In genomic region chr1:203152158-203153034, GRCh38 we compare ENCODE assay signal across 12 cellular contexts. TPM values are rescaled to one million over a fixed set of nuclear protein-coding genes. Genes with fewer than 3 reads are reported as not detected.
DNase-seq lines count a peak whose midpoint lies in the region; ATAC-seq and TF ChIP-seq lines count a peak whose summit lies in the region.
"Had no signal": no experiment of that assay in that cellular context is flagged by ENCODE, and none has a peak within 500 bp of the region (broad histone marks: within the 10 kb centered on the region; RNA-seq: fewer than 3 reads in every experiment).

No MANE protein-coding gene starts in this region.

- H3K27me3 ChIP-seq in GM23248 (replicated peaks; ENCODE audit: insufficient read depth), result no peaks in the 10 kb centered on the region
- H3K27me3 ChIP-seq in osteoblast (ENCODE audit: insufficient read depth, low read length), result no peaks in the 10 kb centered on the region
- no peaks in the 10 kb centered on the region; the same call in 1 of the 2 replicates for H3K27me3 ChIP-seq in Karpas-422 (ENCODE audit: low read length)
- H3K27me3 ChIP-seq in colonic mucosa, result no peaks in the 10 kb centered on the region

- H3K9me2 ChIP-seq in GM23248 (ENCODE audit: insufficient read depth) (no peaks in the 10 kb centered on the region), Karpas-422 (replicated peaks; ENCODE audit: insufficient read depth, low read length) (no peaks in the 10 kb centered on the region)

- intact Hi-C loops in colonic mucosa (cut with DNase I), result no loop called here

- H3K4me3 ChIP-seq in GM23248, result no peak overlapping the region
- no peak overlapping the region for H3K4me3 ChIP-seq in osteoblast (ENCODE audit: insufficient read depth, low read length)
- H3K4me3 ChIP-seq in Karpas-422 (ENCODE audit: low read length), result no peak overlapping the region
- H3K4me3 ChIP-seq in colonic mucosa, result no peak overlapping the region
- H3K4me3 ChIP-seq: thoracic aorta had no signal

- H3K9me3 ChIP-seq in GM23248 (ENCODE audit: low read depth) (no peaks in the 10 kb centered on the region), osteoblast (ENCODE audit: low read depth, low read length) (no peaks in the 10 kb centered on the region), Karpas-422 (ENCODE audit: low read length) (no peaks in the 10 kb centered on the region), colonic mucosa (no peaks in the 10 kb centered on the region)
- H3K9me3 ChIP-seq: thoracic aorta had no signal

- no peak overlapping the region for H3K9ac ChIP-seq in GM23248
- no peak overlapping the region for H3K9ac ChIP-seq in Karpas-422 (ENCODE audit: low read length)
- H3K9ac ChIP-seq in colonic mucosa (ENCODE audit: low read depth in 2 of 2, low read length in 2 of 2), result no peak overlapping the region

- H4K20me1 ChIP-seq in GM23248 (ENCODE audit: insufficient read depth), result no peaks in the 10 kb centered on the region
- H4K20me1 ChIP-seq in osteoblast (ENCODE audit: insufficient read depth, low read length), result no peaks in the 10 kb centered on the region
- H4K20me1 ChIP-seq in Karpas-422 (ENCODE audit: insufficient read depth, low read depth, low read length), result no peaks in the 10 kb centered on the region

- H3K4me1 ChIP-seq in GM23248 (ENCODE audit: insufficient read depth), result peaks cover 28% of the 10 kb centered on the region
- peaks cover 27% of the 10 kb centered on the region for H3K4me1 ChIP-seq in osteoblast (ENCODE audit: insufficient read depth, low read length)
- H3K4me1 ChIP-seq in Karpas-422 (ENCODE audit: low read length), result no peaks in the 10 kb centered on the region
- H3K4me1 ChIP-seq in colonic mucosa, result no peaks in the 10 kb centered on the region

- WGBS in GM23248 (ENCODE audit: low coverage in 1 of 2, low lambda C conversion rate in 2 of 2, missing lambda C conversion rate in 2 of 2), 2 experiments, result 58 to 67% methylated on average over 10 of the region's 10 CpGs

- no peak overlapping the region for H3K4me2 ChIP-seq in GM23248 (ENCODE audit: unreplicated experiment)
- no peak overlapping the region for H3K4me2 ChIP-seq in osteoblast (ENCODE audit: insufficient read depth, low read length)
- no peak overlapping the region for H3K4me2 ChIP-seq in Karpas-422 (ENCODE audit: low read depth, low read length, poor library complexity, severe bottlenecking)

- no peaks in the 10 kb centered on the region for H3K79me2 ChIP-seq in GM23248 (ENCODE audit: insufficient read depth)
- H3K79me2 ChIP-seq in osteoblast (ENCODE audit: insufficient read depth, low read length), result no peaks in the 10 kb centered on the region
- H3K79me2 ChIP-seq in Karpas-422 (ENCODE audit: low read length), result no peaks in the 10 kb centered on the region

- in situ Hi-C loops in GM23248 (cut with MboI), result no loop called here

- H3K27ac ChIP-seq in GM23248, result 0 out of 2 replicates have a peak overlapping the region, but pooled peaks have one; percentile 75
- H3K27ac ChIP-seq in cingulate gyrus (ENCODE audit: low read depth, low read length), result peak overlapping the region; percentile 77
- H3K27ac ChIP-seq in osteoblast (ENCODE audit: low read depth, low read length), result no peak overlapping the region
- no peak overlapping the region for H3K27ac ChIP-seq in Karpas-422 (ENCODE audit: low read length)
- no peak overlapping the region for H3K27ac ChIP-seq in colonic mucosa
- H3K27ac ChIP-seq: thoracic aorta had no signal

- H2AFZ ChIP-seq in GM23248, result no peak overlapping the region
- no peak overlapping the region for H2AFZ ChIP-seq in osteoblast (ENCODE audit: low read length)
- no peak overlapping the region for H2AFZ ChIP-seq in Karpas-422 (ENCODE audit: low read length)

- ATAC-seq in GM21529 (IDR thresholded peaks at IDR 0.05; ENCODE audit: unreplicated experiment), result no peak

- peak; percentile 69 for DNase-seq in GM23248
- peak; percentile 82 for DNase-seq in NCI-H226
- DNase-seq in osteoblast (ENCODE audit: insufficient read length, low spot score, missing footprints), result peak; percentile 47
- DNase-seq in Karpas-422, result no peak
- no peak for DNase-seq in iPS-NIHi7 (ENCODE audit: extremely low spot score)
- no peak for DNase-seq in colonic mucosa
- DNase-seq: KBM-7; stimulated activated CD4-positive, alpha-beta T cell treated with anti-CD3 and anti-CD28 coated beads, Interleukin-4, amount 100 ng/mL, for 4 hours had no signal

- peaks cover 19% of the 10 kb centered on the region for H3F3A ChIP-seq in GM23248 (ENCODE audit: insufficient read depth)

- H3K36me3 ChIP-seq in GM23248 (ENCODE audit: low read depth) (no peaks in the 10 kb centered on the region), osteoblast (ENCODE audit: insufficient read depth, low read length) (no peaks in the 10 kb centered on the region), Karpas-422 (ENCODE audit: insufficient read depth, low read length) (no peaks in the 10 kb centered on the region), colonic mucosa (no peaks in the 10 kb centered on the region)
- H3K36me3 ChIP-seq: thoracic aorta had no signal

- no peak for TF ChIP-seq CTCF in osteoblast (IDR thresholded peaks at IDR 0.05; ENCODE audit: extremely low read depth, low read depth, low read length)
- TF ChIP-seq CTCF in colonic mucosa (IDR thresholded peaks at IDR 0.05), result no peak

RNA-seq across cellular contexts. Expression of gene MYBPH, which starts 23.2 kb away (rescaled TPM):
- total RNA-seq in GM23248 (2014; rRNA removed; shearing (Covaris generic)), result 0.11 and 1.4 TPM in 2 replicates
- polyA plus RNA-seq in GM23248 (2016; fragmentation: Nextera tagmentation; extraction: Ambion mirVana), result 0.34 and 0.89 TPM in 2 replicates
- total RNA-seq in osteoblast, result under 0.01 and 0.29 TPM in 2 replicates
- total RNA-seq in Karpas-422 (2014; rRNA removed; shearing (Covaris generic); ENCODE audit: low replicate concordance), result 52.4 and 62.2 TPM in 2 replicates
- total RNA-seq in colonic mucosa, result not detected
- total RNA-seq: dermis blood vessel endothelial cell, thoracic aorta had no signal

RNA-seq across cellular contexts. Expression of gene ADORA1, which starts 24.9 kb away (rescaled TPM):
- 0.89 and 5.8 TPM in 2 replicates for total RNA-seq in GM23248 (2014; rRNA removed; shearing (Covaris generic))
- 2.2 and 3.3 TPM in 2 replicates for polyA plus RNA-seq in GM23248 (2016; fragmentation: Nextera tagmentation; extraction: Ambion mirVana)
- total RNA-seq in osteoblast, result 4.0 and 9.1 TPM in 2 replicates
- total RNA-seq in Karpas-422 (2014; rRNA removed; shearing (Covaris generic); ENCODE audit: low replicate concordance), result not detected in 2 replicates
- 1 to 10 TPM in 1 of 2 donors, under 1 TPM in 1; 0.42 to 1.6 TPM for total RNA-seq in colonic mucosa
- total RNA-seq: dermis blood vessel endothelial cell, thoracic aorta had no signal

RNA-seq across cellular contexts. Expression of gene CHI3L1, which starts 34.1 kb away (rescaled TPM):
- 0.22 and 0.63 TPM in 2 replicates for total RNA-seq in GM23248 (2014; rRNA removed; shearing (Covaris generic))
- 0.23 TPM in 1 of 2 replicates, not detected in the other for polyA plus RNA-seq in GM23248 (2016; fragmentation: Nextera tagmentation; extraction: Ambion mirVana)
- total RNA-seq in osteoblast (273 and 932 TPM in 2 replicates), colonic mucosa (1 to 10 TPM in 1 of 2 donors, under 1 TPM in 1; 0.61 to 1.3 TPM)
- 5.4 and 10.1 TPM in 2 replicates for total RNA-seq in Karpas-422 (2014; rRNA removed; shearing (Covaris generic); ENCODE audit: low replicate concordance)

Comparison
In these comparisons a context has a peak if more than half of its experiments do, and no peak if none do; other contexts are left out.
1. DNase-seq: peak in GM23248 (single experiment), NCI-H226 (single experiment) and osteoblast (single experiment); none in Karpas-422 (single experiment), iPS-NIHi7 (single experiment) and colonic mucosa (single experiment).
2. H3K27ac ChIP-seq: peak in GM23248 (single experiment) and cingulate gyrus (single experiment); none in osteoblast (single experiment), Karpas-422 (single experiment) and colonic mucosa (single experiment).
3. RNA of gene MYBPH, which starts 23.2 kb away (total RNA-seq): 52.4 to 62.2 TPM in Karpas-422; 0.11 to 1.4 TPM in GM23248, under 0.01 to 0.29 TPM in osteoblast and not detected in colonic mucosa; every median in the first group is over 10 times any median in the second.
4. RNA of gene CHI3L1, which starts 34.1 kb away (total RNA-seq): 273 to 932 TPM in osteoblast; 5.4 to 10.1 TPM in Karpas-422, 0.61 to 1.3 TPM in colonic mucosa and 0.22 to 0.63 TPM in GM23248; every median in the first group is over 10 times any median in the second.